Comparison of ENCODE assay signal across 8 cellular contexts in the genomic region with DNA sequence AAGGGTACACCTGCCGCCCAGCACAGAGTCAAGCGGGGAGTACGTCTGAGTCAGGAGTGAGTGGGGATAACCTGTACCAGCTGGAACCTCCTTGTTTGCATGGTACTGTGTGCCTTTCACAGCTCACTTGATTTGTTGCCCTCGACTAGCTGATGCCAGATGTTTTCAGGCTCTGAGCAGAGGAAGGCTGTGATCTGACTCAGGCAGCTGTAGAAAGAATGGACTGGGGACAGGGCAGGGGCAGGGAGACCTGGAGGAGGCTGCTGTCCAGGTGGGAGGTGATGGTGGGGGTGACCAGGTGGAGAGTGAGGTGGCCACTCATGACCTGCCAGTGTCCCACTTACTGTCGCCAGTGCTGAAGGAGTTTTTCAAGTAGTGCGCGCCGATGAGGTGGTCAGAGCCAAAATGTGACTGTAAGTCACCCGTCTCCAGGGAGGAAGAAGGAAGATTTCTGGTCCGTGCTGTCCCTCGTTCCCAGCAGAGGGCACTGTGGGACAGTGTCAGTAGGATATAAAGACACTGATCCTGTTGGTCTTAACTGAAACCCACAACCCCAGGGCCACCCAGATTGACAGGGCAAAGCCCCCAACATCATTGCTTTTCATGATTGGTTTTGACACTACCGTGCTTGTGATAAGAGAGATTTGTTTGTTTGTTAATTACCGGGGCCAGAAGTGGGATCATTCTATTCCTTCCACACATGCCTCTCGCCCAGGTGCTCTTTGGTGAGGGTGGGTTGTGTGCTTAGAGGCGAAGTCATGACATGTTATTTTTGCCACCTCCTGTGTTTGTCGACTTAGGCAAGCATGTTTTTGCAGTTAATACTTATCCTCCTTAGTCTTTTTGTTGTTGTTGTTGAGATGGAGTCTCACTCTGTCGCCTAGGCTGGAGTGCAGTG.
A peak's percentile ranks its signal among the peaks of the same experiment; 100 is the strongest.
DNase-seq lines count a peak whose midpoint lies in the region; ATAC-seq, FAIRE-seq and TF ChIP-seq lines count a peak whose summit lies in the region.

No MANE protein-coding gene starts in this region.

- peaks cover 7% of the 10 kb centered on the region for H3K9me3 Mint-ChIP-seq in activated CD4-positive, alpha-beta T cell treated with anti-CD3 and anti-CD28 coated beads, Interleukin-2, amount 10 ng/mL, durations not matched to agents 24 days and 14 days

- intact Hi-C loops in activated CD4-positive, alpha-beta T cell treated with anti-CD3 and anti-CD28 coated beads, Interleukin-2, amount 10 ng/mL, durations not matched to agents 24 days and 14 days (cut with micrococcal nuclease): loop anchor here (2.0 kb wide), 1 partner anchor 193 kb away; no protein-coding TSS in a partner anchor
- intact Hi-C loops in dorsolateral prefrontal cortex (cut with DNase I): loop anchor here (2.0 to 10.0 kb wide), 3 partner anchors 91 to 191 kb away; partner anchors contain the start of genes SIPA1L3 (in 2 of the 2) and WDR87 (in 2 of the 2)
- intact Hi-C loops in lower leg skin (cut with DNase I; ENCODE audit: low total_unique reads): loop anchor here (10.0 kb wide), 1 partner anchor 191 kb away; the partner anchor contains the start of genes SIPA1L3 and WDR87

- no peaks in the 10 kb centered on the region for H3K27me3 ChIP-seq in dorsolateral prefrontal cortex

- ATAC-seq in HG02970 (IDR thresholded peaks at IDR 0.05; ENCODE audit: low FRiP score, unreplicated experiment): no peak

- H3K27ac ChIP-seq in dorsolateral prefrontal cortex: peak overlapping the region in 10 of 59 donors; percentile 4 to 51 (median 26)

- H3K36me3 Mint-ChIP-seq in activated CD4-positive, alpha-beta T cell treated with anti-CD3 and anti-CD28 coated beads, Interleukin-2, amount 10 ng/mL, durations not matched to agents 24 days and 14 days (ENCODE audit: low read depth): peaks cover 14% of the 10 kb centered on the region

- H3K27me3 Mint-ChIP-seq in activated CD4-positive, alpha-beta T cell treated with anti-CD3 and anti-CD28 coated beads, Interleukin-2, amount 10 ng/mL, durations not matched to agents 24 days and 14 days: no peaks in the 10 kb centered on the region

- H3K4me3 ChIP-seq in dorsolateral prefrontal cortex: peak overlapping the region in 1 of 59 donors; percentile 23
- no peak overlapping the region for H3K4me3 ChIP-seq in lower leg skin (ENCODE audit: low read depth, poor library complexity, severe bottlenecking)

- peak; percentile 38 to 82 (median 70) for TF ChIP-seq CTCF in dorsolateral prefrontal cortex (IDR thresholded peaks at IDR 0.05 in 54 of 56, conservative IDR thresholded peaks at IDR 0.05 in 2 of 56; ENCODE audit: low read depth in 1 of 56, partially characterized antibody in 56 of 56)
- no peak for TF ChIP-seq CTCF in lower leg skin (IDR thresholded peaks at IDR 0.05)

- TF ChIP-seq POLR2A in H54 (IDR thresholded peaks at IDR 0.05; ENCODE audit: low read depth, low read length) (no peak), lower leg skin (IDR thresholded peaks at IDR 0.05) (no peak)

- 39 to 48% methylated on average over 17 of the region's 17 CpGs for WGBS in lower leg skin, 2 donors

- no peaks in the 10 kb centered on the region for H3K4me1 Mint-ChIP-seq in activated CD4-positive, alpha-beta T cell treated with anti-CD3 and anti-CD28 coated beads, Interleukin-2, amount 10 ng/mL, durations not matched to agents 24 days and 14 days

- no peak overlapping the region for H3K27ac Mint-ChIP-seq in activated CD4-positive, alpha-beta T cell treated with anti-CD3 and anti-CD28 coated beads, Interleukin-2, amount 10 ng/mL, durations not matched to agents 24 days and 14 days

- no peak overlapping the region for H3K4me3 Mint-ChIP-seq in activated CD4-positive, alpha-beta T cell treated with anti-CD3 and anti-CD28 coated beads, Interleukin-2, amount 10 ng/mL, durations not matched to agents 24 days and 14 days

- no peak for FAIRE-seq in H54 (lab: Jason Lieb, UNC)

- DNase-seq in AG08395 (ENCODE audit: low spot score) (peak; percentile 88), H54 (ENCODE audit: insufficient read length, low spot score) (peak; percentile 75), NCI-H510A treated with DMSO at 0.1 percent for 48 hours (lab: John Stamatoyannopoulos, UW) (peak; percentile 92), dorsolateral prefrontal cortex (peak; percentile 59 to 90 (median 80)), lower leg skin (ENCODE audit: low spot score in 2 of 2) (peak; percentile 71 to 93)
- DNase-seq in activated CD4-positive, alpha-beta T cell treated with anti-CD3 and anti-CD28 coated beads, Interleukin-2, amount 10 ng/mL, durations not matched to agents 24 days and 14 days: peak; percentile 88
- DNase-seq in stimulated activated CD8-positive, alpha-beta memory T cell treated with anti-CD3 and anti-CD28 coated beads, Interleukin-12 subunit alpha, Interleukin-12 subunit beta, amount 100 ng/mL, for 1 hour (ENCODE audit: low read depth): peak; percentile 27

Comparison
In these comparisons a context has a peak if more than half of its experiments do, and no peak if none do; other contexts are left out.
1. DNase-seq: peak in every context shown above with its lines; median percentile 92 in NCI-H510A treated with DMSO at 0.1 percent for 48 hours; 88 in AG08395; 88 in activated CD4-positive, alpha-beta T cell treated with anti-CD3 and anti-CD28 coated beads, Interleukin-2, amount 10 ng/mL, durations not matched to agents 24 days and 14 days; 82 in lower leg skin; 80 in dorsolateral prefrontal cortex; 75 in H54; 27 in stimulated activated CD8-positive, alpha-beta memory T cell treated with anti-CD3 and anti-CD28 coated beads, Interleukin-12 subunit alpha, Interleukin-12 subunit beta, amount 100 ng/mL, for 1 hour.
2. CTCF ChIP-seq: peak in dorsolateral prefrontal cortex (56 of 56); none in lower leg skin (0 of 3).